1 cellular context compared by ENCODE assay signal in genomic region chr11:61815790-61816735, GRCh38.
TF ChIP-seq lines count a peak whose summit lies in the region.

No MANE protein-coding gene starts in this region.

TF ChIP-seq in A549, 52 proteins besides CTCF, POLR2A, EP300 and RAD21 (continued from another document):
- TF ChIP-seq, protein P1, sequence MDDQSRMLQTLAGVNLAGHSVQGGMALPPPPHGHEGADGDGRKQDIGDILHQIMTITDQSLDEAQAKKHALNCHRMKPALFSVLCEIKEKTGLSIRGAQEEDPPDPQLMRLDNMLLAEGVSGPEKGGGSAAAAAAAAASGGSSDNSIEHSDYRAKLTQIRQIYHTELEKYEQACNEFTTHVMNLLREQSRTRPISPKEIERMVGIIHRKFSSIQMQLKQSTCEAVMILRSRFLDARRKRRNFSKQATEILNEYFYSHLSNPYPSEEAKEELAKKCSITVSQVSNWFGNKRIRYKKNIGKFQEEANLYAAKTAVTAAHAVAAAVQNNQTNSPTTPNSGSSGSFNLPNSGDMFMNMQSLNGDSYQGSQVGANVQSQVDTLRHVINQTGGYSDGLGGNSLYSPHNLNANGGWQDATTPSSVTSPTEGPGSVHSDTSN (IDR thresholded peaks at IDR 0.05) = peak; percentile 59; the same call in 1 of the 2 replicates
- TF ChIP-seq PHF8 (IDR thresholded peaks at IDR 0.05; ENCODE audit: borderline replicate concordance, low read depth) (peak; percentile 15; the same call in 1 of the 2 replicates), HDAC2 (IDR thresholded peaks at IDR 0.05) (no peak), EHF (CRISPR knock-in tag; IDR thresholded peaks at IDR 0.05) (0 out of 2 replicates have a peak, but pooled peaks have one; percentile 23), FOXS1 (CRISPR knock-in tag; IDR thresholded peaks at IDR 0.05) (no peak)
